In the genomic region with DNA sequence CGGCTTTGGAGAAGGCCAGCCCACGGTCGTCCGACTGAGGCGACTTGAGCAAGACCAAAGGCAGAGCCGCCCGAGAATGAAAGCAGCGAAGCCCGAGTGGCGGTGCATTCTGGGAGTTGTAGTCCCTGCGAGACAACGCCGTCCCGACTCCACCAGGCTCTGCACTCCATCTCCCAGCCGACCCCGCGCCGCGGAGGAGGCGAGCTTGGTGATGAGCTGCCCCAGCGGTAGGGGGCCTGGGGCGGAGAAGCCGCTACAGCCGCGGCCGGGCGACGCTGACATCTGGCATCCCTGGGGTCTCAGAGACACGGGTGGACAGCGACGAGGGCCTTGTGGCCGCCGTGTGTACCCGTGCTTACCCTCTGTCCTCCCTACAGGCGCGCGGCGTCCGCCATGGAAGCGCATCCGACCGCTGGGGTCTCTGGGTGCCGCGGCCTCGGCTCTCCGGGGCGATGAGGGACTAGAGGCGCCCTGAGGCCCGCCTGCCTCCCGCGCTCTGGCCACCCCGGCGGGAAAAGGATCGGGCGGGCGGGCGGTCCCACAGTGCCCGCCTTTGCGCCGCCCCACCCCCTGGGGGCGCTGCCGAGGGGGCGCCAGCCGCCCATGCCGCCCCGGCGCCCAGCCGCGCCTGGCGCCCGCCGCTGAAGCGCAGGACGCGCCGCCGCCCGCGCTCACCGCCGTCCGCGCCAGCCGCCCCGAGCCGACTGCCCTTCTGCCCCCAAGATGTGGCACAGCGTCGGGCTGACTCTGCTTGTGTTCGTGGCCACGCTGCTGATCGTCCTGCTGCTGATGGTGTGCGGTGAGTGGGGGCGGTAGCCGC, we compare ENCODE assay signal across 8 cellular contexts. TPM values are rescaled to one million over a fixed set of nuclear protein-coding genes. Genes with fewer than 3 reads are reported as not detected.
DNase-seq lines count a peak whose midpoint lies in the region; ATAC-seq, FAIRE-seq and TF ChIP-seq lines count a peak whose summit lies in the region.

A gene (plus strand): TSS at position 244 of the 820 bp plus-strand sequence. CDS start 480 bp downstream, at position 724.

- H3K79me2 ChIP-seq in H1 (ENCODE audit: control insufficient read depth in 1 of 2, insufficient read depth in 2 of 2, low read length in 2 of 2): peaks cover 0 to 45% of the 10 kb centered on the region in 2 experiments; a peak in 2 of 4 replicates

- intact Hi-C loops in Calu3 (cut with micrococcal nuclease; ENCODE audit: unreplicated experiment): no loop called here

- peak within 1 kb of the TSS; percentile 63 to 99 (median 77) for H3K4me3 ChIP-seq in H1 (ENCODE audit: extremely low read depth in 1 of 4, insufficient read depth in 2 of 4, low read depth in 3 of 4, low read length in 4 of 4)
- peak within 1 kb of the TSS; percentile 98 to 99 for H3K4me3 ChIP-seq in mesenchymal stem cell (ENCODE audit: insufficient read depth in 1 of 2, low read depth in 1 of 2, low read length in 2 of 2)

- POLR2A ChIA-PET in H1 (lab: Charles Lee; ENCODE audit: partially characterized antibody): interaction anchor here (0.6 kb wide), 1 partner anchor 23 kb away, joined by 3 read pairs; no protein-coding TSS in a partner anchor

- H4K5ac ChIP-seq in H1 (ENCODE audit: insufficient read length, low read depth, low read length): peak within 1 kb of the TSS; percentile 91

- H4K20me1 ChIP-seq in H1 (replicated peaks in 1 of 2; ENCODE audit: control insufficient read depth in 1 of 2, insufficient read depth in 2 of 2, low read length in 2 of 2): peaks cover 0 to 4% of the 10 kb centered on the region in 2 experiments

- ATAC-seq in GM21381 (IDR thresholded peaks at IDR 0.05; ENCODE audit: unreplicated experiment): peak; percentile 88

- no peak for FAIRE-seq in H1 (lab: Jason Lieb, UNC)

- H3K4ac ChIP-seq in H1 (replicated peaks; ENCODE audit: insufficient read length, low read depth, low read length): peak within 1 kb of the TSS; percentile 66
- H3K4ac ChIP-seq in mesenchymal stem cell (ENCODE audit: low read depth in 1 of 2, low read length in 2 of 2): peak within 1 kb of the TSS; percentile 94 to 100

- H3K9me3 ChIP-seq in H1 (ENCODE audit: insufficient read depth in 2 of 2, low read depth in 1 of 2, low read length in 1 of 2) (no peaks in the 10 kb centered on the region), mesenchymal stem cell (ENCODE audit: control insufficient read depth, low read length) (no peaks in the 10 kb centered on the region)

- BruUV-seq in Calu3 (replicated peaks; lab: Mats Ljungman, UMichigan): no TSS peak

- H4K8ac ChIP-seq in H1 (ENCODE audit: extremely low read depth, insufficient read depth, low read length) (peak within 1 kb of the TSS; percentile 95), mesenchymal stem cell (ENCODE audit: low read length) (peak within 1 kb of the TSS; percentile 100)

- TF ChIP-seq CTCF in Calu3 (IDR thresholded peaks at IDR 0.05; ENCODE audit: unreplicated experiment) (peak; percentile 39), H1 (IDR thresholded peaks at IDR 0.05; ENCODE audit: control extremely low read depth in 1 of 3, insufficient read depth in 1 of 3, low read depth in 1 of 3, low read length in 3 of 3) (peak; percentile 2 to 61 (median 36); a peak in 3 of 4 replicates)

- H3K4me2 ChIP-seq in H1 (ENCODE audit: insufficient read depth in 1 of 2, low read depth in 2 of 2, low read length in 2 of 2) (peak within 1 kb of the TSS; percentile 82 to 93), mesenchymal stem cell (ENCODE audit: low read length, poor library complexity, severe bottlenecking) (peak within 1 kb of the TSS; percentile 84)

- peak within 1 kb of the TSS; percentile 100 for H3K18ac ChIP-seq in H1 (ENCODE audit: extremely low read depth, low read length)
- H3K18ac ChIP-seq in mesenchymal stem cell (ENCODE audit: low read depth in 1 of 2, low read length in 2 of 2): peak within 1 kb of the TSS; percentile 99 to 100

- H3K14ac ChIP-seq in H1 (ENCODE audit: insufficient read length): no peak within 1 kb of the TSS
- peak within 1 kb of the TSS; percentile 66 to 98 for H3K14ac ChIP-seq in mesenchymal stem cell (ENCODE audit: low read length in 2 of 2)

- H2BK12ac ChIP-seq in H1 (ENCODE audit: low read depth, low read length): peak within 1 kb of the TSS; percentile 97
- peak within 1 kb of the TSS; percentile 61 to 87 for H2BK12ac ChIP-seq in mesenchymal stem cell (ENCODE audit: low read length in 2 of 2)

- H4K91ac ChIP-seq in H1 (replicated peaks; ENCODE audit: insufficient read length, low read length) (peak within 1 kb of the TSS; percentile 95), mesenchymal stem cell (ENCODE audit: low read length) (peak within 1 kb of the TSS; percentile 100)

- H3K9me3 Mint-ChIP-seq in Calu3 (ENCODE audit: low read depth, unreplicated experiment): no peaks in the 10 kb centered on the region

- H2BK20ac ChIP-seq in H1 (ENCODE audit: low read length): no peak within 1 kb of the TSS

- peak within 1 kb of the TSS; percentile 96 for H2AFZ ChIP-seq in H1 (ENCODE audit: low read length)
- peak within 1 kb of the TSS; percentile 98 for H2AFZ ChIP-seq in mesenchymal stem cell (ENCODE audit: low read depth, low read length)

- peaks cover 0 to 5% (median 2%) of the 10 kb centered on the region in 4 experiments; a peak in 5 of 7 replicates for H3K4me1 ChIP-seq in H1 (replicated peaks in 1 of 4; ENCODE audit: control insufficient read depth in 3 of 4, insufficient read depth in 4 of 4, low read length in 3 of 4)
- peaks cover 3% of the 10 kb centered on the region for H3K4me1 ChIP-seq in mesenchymal stem cell (ENCODE audit: control insufficient read depth, insufficient read depth, low read depth, low read length)

- TF ChIP-seq RAD21 in H1 (IDR thresholded peaks at IDR 0.05 in 1 of 2, conservative IDR thresholded peaks at IDR 0.05 in 1 of 2; ENCODE audit: low read depth in 2 of 2, low read length in 2 of 2): peak in 1 of 2 experiments; percentile 29; a peak in 1 of 4 replicates

- WGBS in H1 (ENCODE audit: extremely low coverage in 1 of 2, insufficient coverage in 1 of 2, insufficient read length in 1 of 2, insufficient replicate concordance in 2 of 2, low coverage in 1 of 2, low lambda C conversion rate in 2 of 2, missing lambda C conversion rate in 1 of 2), 2 experiments: 2% methylated on average over 78 of the region's 94 CpGs; no CpG with 5 or more reads in 1 of the 2 experiments
- under 1% methylated on average over 82 of the region's 94 CpGs for WGBS in mesenchymal stem cell

- CTCF ChIA-PET in Calu3 (lab: Charles Lee) (interaction anchor here (0.6 kb wide), 1 partner anchor 57 kb away, joined by 6 read pairs; no protein-coding TSS in a partner anchor), H1 (lab: Charles Lee; ENCODE audit: partially characterized antibody) (interaction anchor here (0.7 to 1.5 kb wide), 6 partner anchors 12 to 369 kb away, joined by 3 to 5 read pairs (median 3); a partner anchor contains a TSS)

- TF ChIP-seq POLR2A in H1 (IDR thresholded peaks at IDR 0.05; ENCODE audit: control extremely low read depth in 1 of 2, low read depth in 2 of 2, low read length in 2 of 2): peak in 1 of 2 experiments; percentile 63; a peak in 2 of 3 replicates

- H2BK15ac ChIP-seq in H1 (ENCODE audit: low read length) (peak within 1 kb of the TSS; percentile 88; the same call in 1 of the 2 replicates), mesenchymal stem cell (ENCODE audit: low read depth, poor library complexity, severe bottlenecking) (peak within 1 kb of the TSS; percentile 99)

- H3K23me2 ChIP-seq in H1 (ENCODE audit: low read depth, low read length): peaks cover 6% of the 10 kb centered on the region; the same call in 1 of the 2 replicates

- no peak within 1 kb of the TSS for H2BK120ac ChIP-seq in H1 (replicated peaks; ENCODE audit: low read depth, low read length)
- peak within 1 kb of the TSS; percentile 93 for H2BK120ac ChIP-seq in mesenchymal stem cell (ENCODE audit: low read depth, low read length)

- H3K4me1 Mint-ChIP-seq in Calu3 (ENCODE audit: low read depth, unreplicated experiment): peaks cover 24% of the 10 kb centered on the region

- H3K79me1 ChIP-seq in H1 (ENCODE audit: low read depth, low read length) (peaks cover 3% of the 10 kb centered on the region), mesenchymal stem cell (replicated peaks; ENCODE audit: low read length, poor library complexity, severe bottlenecking) (peaks cover 3% of the 10 kb centered on the region)

- H3K56ac ChIP-seq in H1 (replicated peaks; ENCODE audit: insufficient read length, low read depth, low read length): peak within 1 kb of the TSS; percentile 97

- DNase-seq in Calu3 (peak; percentile 93), HUDEP-2 (lab: John Stamatoyannopoulos, UW; ENCODE audit: unreplicated experiment in 76 of 76) (peak; percentile 82 to 99 (median 96)), NOMO-1 treated with dmso at 0.1 percent for 144 hours (lab: John Stamatoyannopoulos, UW; ENCODE audit: unreplicated experiment) (peak; percentile 97), H1 (ENCODE audit: low read depth in 1 of 2, low spot score in 2 of 2) (peak; percentile 94 to 95), mesenchymal stem cell (peak; percentile 99)
- DNase-seq in activated CD8-positive, alpha-beta memory T cell treated with anti-CD3 and anti-CD28 coated beads for 48 hours (ENCODE audit: low read depth in 2 of 3, low spot score in 2 of 3): peak; percentile 83 to 88 (median 86)
- peak; percentile 89 for DNase-seq in stimulated activated CD8-positive, alpha-beta memory T cell treated with anti-CD3 and anti-CD28 coated beads, Interleukin-12 subunit alpha, Interleukin-12 subunit beta, amount 100 ng/mL, for 4 hours (ENCODE audit: low read depth)

- H3K27ac ChIP-seq in H1 (ENCODE audit: low read depth, low read length): peak within 1 kb of the TSS; percentile 87
- peak within 1 kb of the TSS; percentile 84 for H3K27ac ChIP-seq in mesenchymal stem cell (ENCODE audit: low read length, poor library complexity, severe bottlenecking)

- H3K27me3 Mint-ChIP-seq in Calu3 (ENCODE audit: unreplicated experiment): no peaks in the 10 kb centered on the region

- H3K27me3 ChIP-seq in H1 (replicated peaks in 1 of 4; ENCODE audit: control insufficient read depth in 3 of 4, extremely low read depth in 1 of 4, insufficient read depth in 3 of 4, low read length in 3 of 4) (no peaks in the 10 kb centered on the region), mesenchymal stem cell (ENCODE audit: control insufficient read depth in 1 of 2, insufficient read depth in 1 of 2, low read length in 2 of 2) (no peaks in the 10 kb centered on the region)

- no peaks in the 10 kb centered on the region for H3K36me3 ChIP-seq in H1 (ENCODE audit: control insufficient read depth in 2 of 4, insufficient read depth in 4 of 4, low read length in 3 of 4)
- no peaks in the 10 kb centered on the region for H3K36me3 ChIP-seq in mesenchymal stem cell (ENCODE audit: control insufficient read depth in 1 of 2, insufficient read depth in 2 of 2, low read depth in 1 of 2, low read length in 2 of 2)

- 0 out of 3 replicates have a peak, but pooled peaks of 1 of the 2 experiments have one; percentile 14 for TF ChIP-seq EP300 in H1 (IDR thresholded peaks at IDR 0.05; ENCODE audit: borderline replicate concordance in 1 of 2, low read depth in 2 of 2, low read length in 2 of 2)

- no peak within 1 kb of the TSS for H2AK5ac ChIP-seq in H1 (ENCODE audit: low read depth, low read length)
- H2AK5ac ChIP-seq in mesenchymal stem cell (ENCODE audit: low read length, severe bottlenecking): no peak within 1 kb of the TSS

- H2BK5ac ChIP-seq in H1 (ENCODE audit: low read depth, low read length) (peak within 1 kb of the TSS; percentile 97), mesenchymal stem cell (ENCODE audit: low read depth, low read length, poor library complexity, severe bottlenecking) (peak within 1 kb of the TSS; percentile 96)

- peaks cover 25% of the 10 kb centered on the region for H3K36me3 Mint-ChIP-seq in Calu3 (ENCODE audit: insufficient read depth, unreplicated experiment)

- H3K4me3 Mint-ChIP-seq in Calu3 (ENCODE audit: low read depth, unreplicated experiment): peak within 1 kb of the TSS; percentile 88

- H3K27ac Mint-ChIP-seq in Calu3 (ENCODE audit: unreplicated experiment): peak within 1 kb of the TSS; percentile 67

- H3K9ac ChIP-seq in H1 (replicated peaks in 1 of 4; ENCODE audit: extremely low read depth in 1 of 4, low read depth in 3 of 4, low read length in 3 of 4): peak within 1 kb of the TSS; percentile 90 to 94 (median 91)
- peak within 1 kb of the TSS; percentile 99 for H3K9ac ChIP-seq in mesenchymal stem cell (ENCODE audit: low read length)

- H3K23ac ChIP-seq in H1 (ENCODE audit: insufficient read length): no peak within 1 kb of the TSS
- peak within 1 kb of the TSS in 1 of 2 experiments; percentile 63 for H3K23ac ChIP-seq in mesenchymal stem cell (ENCODE audit: low read length in 2 of 2)

RNA-seq across cellular contexts. Expression of the gene that starts here (rescaled TPM):
- 9.8 and 10.5 TPM in 2 replicates for total RNA-seq in Calu3 (2022)
- total RNA-seq in H1 (2021; fragmentation: NEBNext Ultra II Directional; extraction: Animal tissue kit (Norgen Biotek cat#: 25700)): 10.6 TPM in 2 replicates
- polyA plus RNA-seq in H1 (2011; rRNA removed): 1.4 and 1.7 TPM in 2 replicates
- polyA plus RNA-seq in H1 (2011; cell fraction: cytosol; rRNA removed): 1.8 TPM
- 0.96 TPM for polyA plus RNA-seq in H1 (2011; cell fraction: nucleus; rRNA removed)
- 3.4 to 6.3 TPM (median 4.4 TPM) in 4 replicates for polyA plus RNA-seq in H1 (2012, experiment 1 of 2)
- 1.7 TPM for polyA plus RNA-seq in H1 (2012, experiment 2 of 2)
- polyA plus RNA-seq in H1 (2013, experiment 1 of 2): 5.9 TPM
- 5.7 TPM for polyA plus RNA-seq in H1 (2013, experiment 2 of 2)
- 2.5 and 4.1 TPM in 2 replicates for polyA minus RNA-seq in H1 (2011; rRNA and poly(A)+ RNA removed)
- polyA minus RNA-seq in H1 (2011; cell fraction: cytosol; rRNA and poly(A)+ RNA removed): 3.4 TPM
- polyA minus RNA-seq in H1 (2011; cell fraction: nucleus; rRNA and poly(A)+ RNA removed): 4.7 TPM
- polyA plus RNA-seq in mesenchymal stem cell (2013, experiment 1 of 2): 12.3 TPM
- polyA plus RNA-seq in mesenchymal stem cell (2013, experiment 2 of 2): 13.6 TPM

Comparison
In these comparisons a context has a peak if more than half of its experiments do, and no peak if none do; other contexts are left out.
1. Peak in every context shown above with its lines: DNase-seq, ATAC-seq, H3K4me3 ChIP-seq and H3K27ac ChIP-seq.